Comparison of ENCODE assay signal across 8 cellular contexts in genomic region chr18:9016819-9017169, GRCh38.
DNase-seq lines count a peak whose midpoint lies in the region; ATAC-seq and TF ChIP-seq lines count a peak whose summit lies in the region.

No MANE protein-coding gene starts in this region.

- H3K27me3 ChIP-seq in DOHH2 (ENCODE audit: control insufficient read depth, low read length) (no peaks in the 10 kb centered on the region), neural progenitor cell (no peaks in the 10 kb centered on the region)

- no peaks in the 10 kb centered on the region for H3K36me3 ChIP-seq in DOHH2 (ENCODE audit: control insufficient read depth, low read length)
- H3K36me3 ChIP-seq in neural progenitor cell: no peaks in the 10 kb centered on the region

- H3K27ac Mint-ChIP-seq in neural progenitor cell: peak overlapping the region; percentile 76

- no peaks in the 10 kb centered on the region for H3K36me3 Mint-ChIP-seq in neural progenitor cell

- H3K9ac ChIP-seq in neural progenitor cell: no peak overlapping the region

- peaks cover 16% of the 10 kb centered on the region for H3K4me1 Mint-ChIP-seq in neural progenitor cell

- ATAC-seq in HG03097 (IDR thresholded peaks at IDR 0.05; ENCODE audit: low FRiP score, unreplicated experiment) (peak; percentile 39), GM19467 (IDR thresholded peaks at IDR 0.05; ENCODE audit: unreplicated experiment) (no peak), GM18870 (IDR thresholded peaks at IDR 0.05; ENCODE audit: unreplicated experiment) (no peak)

- H3K9me3 Mint-ChIP-seq in neural progenitor cell: peaks cover 6% of the 10 kb centered on the region

- peak overlapping the region; percentile 68 for H3K4me3 ChIP-seq in DOHH2 (ENCODE audit: low read length)
- H3K4me3 ChIP-seq in neural progenitor cell: no peak overlapping the region

- H3K4me2 ChIP-seq in DOHH2 (ENCODE audit: low read length) (peak overlapping the region; percentile 92), neural progenitor cell (peak overlapping the region; percentile 36)

- TF ChIP-seq CTCF in DOHH2 (IDR thresholded peaks at IDR 0.05; ENCODE audit: low read depth, low read length, poor library complexity, severe bottlenecking) (no peak), neural progenitor cell (IDR thresholded peaks at IDR 0.05) (no peak)

- H3K9me2 ChIP-seq in DOHH2 (replicated peaks; ENCODE audit: control insufficient read depth, low read length): no peaks in the 10 kb centered on the region

- H3K27me3 Mint-ChIP-seq in neural progenitor cell (ENCODE audit: insufficient read depth, low read depth): peaks cover 10% of the 10 kb centered on the region

- no peaks in the 10 kb centered on the region for H3F3A ChIP-seq in DOHH2 (ENCODE audit: control insufficient read depth, insufficient read depth)
- H3F3A ChIP-seq in neural progenitor cell (ENCODE audit: low read depth): no peaks in the 10 kb centered on the region

- H3K9me3 ChIP-seq in DOHH2 (ENCODE audit: control insufficient read depth, insufficient read depth, low read length) (no peaks in the 10 kb centered on the region), neural progenitor cell (ENCODE audit: low read depth) (no peaks in the 10 kb centered on the region)

- H3K4me3 Mint-ChIP-seq in neural progenitor cell: no peak overlapping the region

- H3K79me2 ChIP-seq in DOHH2 (ENCODE audit: control insufficient read depth, low read length) (no peaks in the 10 kb centered on the region), neural progenitor cell (ENCODE audit: low read depth) (no peaks in the 10 kb centered on the region)

- peak overlapping the region; percentile 91 for H2AFZ ChIP-seq in neural progenitor cell (replicated peaks)

- no peak overlapping the region for H3K27ac ChIP-seq in DOHH2 (ENCODE audit: low read depth, low read length)
- peak overlapping the region; percentile 55 for H3K27ac ChIP-seq in cingulate gyrus (ENCODE audit: low read depth, low read length)
- no peak overlapping the region for H3K27ac ChIP-seq in neural progenitor cell

- H3K4me1 ChIP-seq in DOHH2 (ENCODE audit: control insufficient read depth, low read length): peaks cover 26% of the 10 kb centered on the region
- peaks cover 3% of the 10 kb centered on the region for H3K4me1 ChIP-seq in neural progenitor cell

- no peak for DNase-seq in neural progenitor cell (ENCODE audit: low spot score)
- no peak for DNase-seq in amniotic stem cell (lab: John Stamatoyannopoulos, UW)
- DNase-seq in NCI-H526 treated with DMSO at 0.1 percent for 48 hours (lab: John Stamatoyannopoulos, UW): no peak

- H4K20me1 ChIP-seq in DOHH2 (ENCODE audit: control insufficient read depth, insufficient read depth, low read depth, low read length) (no peaks in the 10 kb centered on the region), neural progenitor cell (ENCODE audit: low read depth) (no peaks in the 10 kb centered on the region)
